ENCODE assay signal across 9 cellular contexts in the genomic region with DNA sequence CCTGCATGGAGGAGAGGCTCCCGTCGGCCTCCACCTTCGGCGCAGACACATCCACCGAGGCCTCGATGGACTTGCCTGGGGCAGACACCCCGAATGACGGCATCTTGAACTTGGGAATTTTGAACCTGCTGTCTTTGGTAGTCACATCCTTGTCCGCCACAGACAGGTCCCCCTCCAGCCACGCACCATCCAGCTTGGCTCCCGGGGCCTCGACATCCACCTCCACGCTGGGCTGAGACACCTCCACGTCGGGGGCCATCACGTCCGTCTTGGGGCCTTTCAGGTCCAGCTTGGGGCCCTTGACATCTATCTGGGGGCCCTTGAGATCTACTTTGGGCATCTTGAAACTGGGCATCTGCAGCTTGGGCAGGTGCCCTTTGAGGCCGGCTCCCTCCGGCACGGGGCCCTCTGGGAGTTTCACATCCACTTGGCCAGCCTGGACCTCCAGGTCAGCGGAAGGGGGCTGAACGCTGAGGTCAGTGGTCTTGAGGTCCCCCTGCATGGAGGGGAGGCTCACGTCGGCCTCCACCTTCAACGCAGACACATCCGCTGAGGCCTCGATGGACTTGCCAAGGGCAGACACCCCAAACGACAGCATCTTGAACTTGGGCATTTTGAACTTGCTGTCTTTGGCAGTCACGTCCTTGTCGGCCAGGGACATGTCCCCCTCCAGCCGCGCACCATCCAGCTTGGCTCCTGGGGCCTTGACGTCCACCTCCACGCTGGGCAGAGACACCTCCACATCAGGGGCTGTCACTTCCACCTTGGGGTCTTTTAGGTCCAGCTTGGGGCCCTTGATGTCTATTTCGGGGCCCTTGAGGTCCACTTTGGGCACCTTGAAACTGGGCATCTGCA. TPM values are rescaled to one million over a fixed set of nuclear protein-coding genes. Genes with fewer than 3 reads are reported as not detected.
"Had no signal": no experiment of that assay in that cellular context is flagged by ENCODE, and none has a peak within 500 bp of the region (broad histone marks: within the 10 kb centered on the region; RNA-seq: fewer than 3 reads in every experiment).

No MANE protein-coding gene starts in this region.

RNA-seq across cellular contexts. Expression of a gene that starts 23.4 kb away (rescaled TPM):
- total RNA-seq: dermis microvascular lymphatic vessel endothelial cell, endodermal cell, epithelial cell of proximal tubule, fibroblast of villous mesenchyme, foreskin keratinocyte, lung microvascular endothelial cell, myocyte had no signal
- polyA plus RNA-seq: fibroblast of lung, keratinocyte had no signal
